8 cellular contexts compared by ENCODE assay signal in the genomic region with DNA sequence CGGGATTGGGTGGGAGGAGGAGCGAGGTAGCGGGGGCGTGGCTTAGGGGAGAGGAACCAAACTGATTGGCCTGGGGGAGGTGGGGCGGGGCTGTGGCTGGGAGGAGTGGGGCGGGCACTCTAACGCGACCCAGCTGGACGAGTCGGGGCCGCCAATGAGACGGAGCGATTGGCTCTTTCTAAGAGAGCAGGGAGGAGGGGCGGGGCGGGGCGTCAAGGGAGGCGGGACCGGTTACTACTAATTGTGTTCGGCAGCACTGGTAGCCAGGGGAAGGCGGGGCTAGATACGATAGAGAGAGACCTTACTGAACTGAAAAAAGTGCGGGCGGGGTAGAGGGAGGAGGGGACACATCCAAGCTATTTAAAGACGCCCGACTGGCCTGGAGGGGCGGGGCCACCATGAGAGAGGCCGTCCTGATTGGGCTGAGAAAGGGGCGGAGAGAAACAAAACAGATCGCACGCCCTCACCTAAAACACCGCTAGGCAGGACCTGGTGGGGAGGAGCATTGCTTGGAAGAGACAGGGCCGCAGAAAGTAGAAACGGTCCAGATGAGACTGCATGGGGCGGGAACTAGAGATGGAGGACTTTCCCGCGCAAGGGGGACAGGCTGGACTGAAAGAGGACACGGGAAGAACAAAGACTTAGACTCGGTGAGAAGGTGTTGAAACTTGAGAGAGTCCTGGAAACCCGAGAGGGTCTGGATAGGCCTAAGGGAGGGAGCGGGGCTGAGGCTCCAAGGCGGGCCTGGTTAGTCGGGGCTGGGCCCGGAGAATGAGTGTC. TPM values are rescaled to one million over a fixed set of nuclear protein-coding genes. Genes with fewer than 3 reads are reported as not detected.
A peak's percentile ranks its signal among the peaks of the same experiment; 100 is the strongest.
DNase-seq lines count a peak whose midpoint lies in the region; ATAC-seq and TF ChIP-seq lines count a peak whose summit lies in the region.

A gene (minus strand): TSS at position 232 of the 780 bp plus-strand sequence. CDS start 295 bp downstream, outside the sequence.

- H4K91ac ChIP-seq in trophoblast cell (ENCODE audit: low read depth, low read length): peak within 1 kb of the TSS; percentile 59

- peak within 1 kb of the TSS; percentile 63 for H3K4ac ChIP-seq in trophoblast cell (ENCODE audit: low read depth, low read length)

- H3K4me1 ChIP-seq in SK-N-SH (ENCODE audit: control insufficient read depth in 1 of 2, insufficient read depth in 2 of 2, low read depth in 1 of 2, low read length in 1 of 2): peaks cover 7 to 56% of the 10 kb centered on the region in 2 experiments; a peak in 2 of 4 replicates
- peaks cover 33% of the 10 kb centered on the region for H3K4me1 ChIP-seq in cardiac muscle cell (ENCODE audit: low read depth)
- peaks cover 21 to 33% of the 10 kb centered on the region in 2 experiments for H3K4me1 ChIP-seq in trophoblast cell (ENCODE audit: control insufficient read depth in 1 of 2, insufficient read depth in 2 of 2, low read length in 2 of 2)
- peaks cover 0 to 52% (median 34%) of the 10 kb centered on the region in 4 donors for H3K4me1 ChIP-seq in tibial artery

- H3K9me3 ChIP-seq in SK-N-SH (no peaks in the 10 kb centered on the region), cardiac muscle cell (ENCODE audit: low read depth) (no peaks in the 10 kb centered on the region), trophoblast cell (ENCODE audit: insufficient read depth, low read depth, low read length) (no peaks in the 10 kb centered on the region), tibial artery (no peaks in the 10 kb centered on the region)

- CTCF ChIA-PET in SK-N-SH (lab: Yijun Ruan, JAX): interaction anchor here (0.7 to 2.1 kb wide), 11 partner anchors 13 to 281 kb away, joined by 3 to 17 read pairs (median 7); no protein-coding TSS in a partner anchor

- peak within 1 kb of the TSS; percentile 79 for H4K8ac ChIP-seq in trophoblast cell (ENCODE audit: low read depth, low read length)

- H4K20me1 ChIP-seq in SK-N-SH (ENCODE audit: insufficient read depth): 0 out of 2 replicates have a peak, but pooled peaks cover 3% of the 10 kb centered on the region

- H3K79me2 ChIP-seq in SK-N-SH (ENCODE audit: insufficient read depth) (no peaks in the 10 kb centered on the region), trophoblast cell (ENCODE audit: control insufficient read depth, insufficient read depth, low read length, poor library complexity) (peaks cover 25% of the 10 kb centered on the region)

- H3K79me1 ChIP-seq in trophoblast cell (ENCODE audit: low read length): peaks cover 46% of the 10 kb centered on the region

- H3K4me3 ChIP-seq in SK-N-SH (ENCODE audit: low read depth in 2 of 2, low read length in 1 of 2): peak within 1 kb of the TSS; percentile 49 to 67
- peak within 1 kb of the TSS; percentile 36 for H3K4me3 ChIP-seq in cardiac muscle cell
- peak within 1 kb of the TSS; percentile 83 for H3K4me3 ChIP-seq in trophoblast cell (ENCODE audit: low read depth, low read length)
- peak within 1 kb of the TSS; percentile 14 to 39 for H3K4me3 ChIP-seq in tibial artery

- peak within 1 kb of the TSS; percentile 35 for H3K27ac Mint-ChIP-seq in activated naive CD8-positive, alpha-beta T cell treated with anti-CD3 and anti-CD28 coated beads, Interleukin-2, amount 50 U/mL, for 24 hours

- ATAC-seq in GM21825 (IDR thresholded peaks at IDR 0.05; ENCODE audit: unreplicated experiment): peak; percentile 42
- peak; percentile 59 for ATAC-seq in activated naive CD8-positive, alpha-beta T cell treated with anti-CD3 and anti-CD28 coated beads, Interleukin-2, amount 50 U/mL, for 24 hours

- DNase-seq in DMS79 treated with DMSO at 0.1 percent for 48 hours (lab: John Stamatoyannopoulos, UW) (peak; percentile 100), MV-4-11 (lab: John Stamatoyannopoulos, UW) (peak; percentile 100), SK-N-SH (peak; percentile 95), cardiac muscle cell (ENCODE audit: low read depth in 1 of 2, low spot score in 1 of 2) (peak; percentile 99 to 100), trophoblast cell (peak; percentile 99), tibial artery (peak; percentile 96)
- peak; percentile 93 for DNase-seq in activated naive CD8-positive, alpha-beta T cell treated with anti-CD3 and anti-CD28 coated beads, Interleukin-2, amount 50 U/mL, for 24 hours

- H3K27me3 ChIP-seq in SK-N-SH (ENCODE audit: insufficient read depth) (peaks cover 16% of the 10 kb centered on the region; the same call in 1 of the 2 replicates), cardiac muscle cell (no peaks in the 10 kb centered on the region), trophoblast cell (ENCODE audit: insufficient read depth, low read length) (no peaks in the 10 kb centered on the region), tibial artery (peaks cover 7 to 83% of the 10 kb centered on the region in 2 donors)

- H2AK5ac ChIP-seq in trophoblast cell (ENCODE audit: low read length): peak within 1 kb of the TSS; percentile 35

- no peaks in the 10 kb centered on the region for H3K9me2 ChIP-seq in SK-N-SH

- POLR2A ChIA-PET in SK-N-SH (lab: Yijun Ruan, JAX): interaction anchor here (0.8 to 1.0 kb wide), 2 partner anchors 14 to 17 kb away, joined by 3 to 9 read pairs; no protein-coding TSS in a partner anchor

- peaks cover 9% of the 10 kb centered on the region for H3F3A ChIP-seq in SK-N-SH (replicated peaks; ENCODE audit: insufficient read depth)

- peak within 1 kb of the TSS; percentile 71 for H2BK5ac ChIP-seq in trophoblast cell (ENCODE audit: low read depth, low read length, poor library complexity)

- H3K4me2 ChIP-seq in SK-N-SH: peak within 1 kb of the TSS; percentile 78
- peak within 1 kb of the TSS; percentile 65 for H3K4me2 ChIP-seq in trophoblast cell (ENCODE audit: low read length)

- TF ChIP-seq CTCF in SK-N-SH (IDR thresholded peaks at IDR 0.05): no peak
- TF ChIP-seq CTCF in cardiac muscle cell (IDR thresholded peaks at IDR 0.05; ENCODE audit: low read depth, low read length): no peak
- TF ChIP-seq CTCF in tibial artery (IDR thresholded peaks at IDR 0.05): no peak

- intact Hi-C loops in tibial artery (cut with DNase I; ENCODE audit: low total_unique reads): no loop called here

- H3K4me1 Mint-ChIP-seq in activated naive CD8-positive, alpha-beta T cell treated with anti-CD3 and anti-CD28 coated beads, Interleukin-2, amount 50 U/mL, for 24 hours: peaks cover 56% of the 10 kb centered on the region

- 2% methylated on average over 43 of the region's 43 CpGs for WGBS in SK-N-SH (ENCODE audit: low lambda C conversion rate)
- WGBS in trophoblast cell (ENCODE audit: extremely low coverage, insufficient coverage, insufficient read length): no CpG with 5 or more reads among the region's 43 CpGs

- H3K23ac ChIP-seq in trophoblast cell (ENCODE audit: low read length): no peak within 1 kb of the TSS

- no peak for TF ChIP-seq RAD21 in SK-N-SH (IDR thresholded peaks at IDR 0.05; ENCODE audit: low read length)

- H2BK12ac ChIP-seq in trophoblast cell (ENCODE audit: low read length): no peak within 1 kb of the TSS

- H3K18ac ChIP-seq in trophoblast cell (ENCODE audit: low read length): peak within 1 kb of the TSS; percentile 91

- H2BK120ac ChIP-seq in trophoblast cell (ENCODE audit: insufficient read depth, low read length, poor library complexity): peak within 1 kb of the TSS; percentile 22

- peak within 1 kb of the TSS; percentile 73 for H3K4me3 Mint-ChIP-seq in activated naive CD8-positive, alpha-beta T cell treated with anti-CD3 and anti-CD28 coated beads, Interleukin-2, amount 50 U/mL, for 24 hours

- H2AFZ ChIP-seq in SK-N-SH (ENCODE audit: low read depth): peak within 1 kb of the TSS; percentile 89
- peak within 1 kb of the TSS; percentile 30 for H2AFZ ChIP-seq in trophoblast cell (ENCODE audit: insufficient read depth, low read length, poor library complexity)

- H3K27me3 Mint-ChIP-seq in activated naive CD8-positive, alpha-beta T cell treated with anti-CD3 and anti-CD28 coated beads, Interleukin-2, amount 50 U/mL, for 24 hours: peaks cover 72% of the 10 kb centered on the region

- H3K9ac ChIP-seq in SK-N-SH (peak within 1 kb of the TSS; percentile 64; the same call in 1 of the 2 replicates), trophoblast cell (ENCODE audit: low read length) (peak within 1 kb of the TSS; percentile 84)

- H3K36me3 ChIP-seq in SK-N-SH (replicated peaks in 1 of 2; ENCODE audit: control insufficient read depth in 1 of 2, insufficient read depth in 2 of 2, low read length in 1 of 2): no peaks in the 10 kb centered on the region
- no peaks in the 10 kb centered on the region for H3K36me3 ChIP-seq in cardiac muscle cell
- peaks cover 0 to 3% of the 10 kb centered on the region in 2 experiments for H3K36me3 ChIP-seq in trophoblast cell (ENCODE audit: control insufficient read depth in 1 of 2, insufficient read depth in 2 of 2, low read length in 2 of 2)
- H3K36me3 ChIP-seq in tibial artery: no peaks in the 10 kb centered on the region

- TF ChIP-seq EP300 in SK-N-SH (IDR thresholded peaks at IDR 0.05; ENCODE audit: borderline replicate concordance in 1 of 2, low read depth in 1 of 2, low read length in 1 of 2): no peak

- H4K12ac ChIP-seq in trophoblast cell (ENCODE audit: low read depth, low read length): peak within 1 kb of the TSS; percentile 24

- H3K14ac ChIP-seq in trophoblast cell (ENCODE audit: low read length): peak within 1 kb of the TSS; percentile 85

- peaks cover 13% of the 10 kb centered on the region for H3K36me3 Mint-ChIP-seq in activated naive CD8-positive, alpha-beta T cell treated with anti-CD3 and anti-CD28 coated beads, Interleukin-2, amount 50 U/mL, for 24 hours (ENCODE audit: low read depth)

- peak within 1 kb of the TSS; percentile 75 to 86 for H3K27ac ChIP-seq in SK-N-SH (ENCODE audit: low read depth in 2 of 2, low read length in 1 of 2)
- H3K27ac ChIP-seq in cardiac muscle cell: peak within 1 kb of the TSS; percentile 57
- H3K27ac ChIP-seq in trophoblast cell (ENCODE audit: low read depth, low read length): peak within 1 kb of the TSS; percentile 91
- H3K27ac ChIP-seq in tibial artery: no peak within 1 kb of the TSS

- peaks cover 5% of the 10 kb centered on the region for H3K9me3 Mint-ChIP-seq in activated naive CD8-positive, alpha-beta T cell treated with anti-CD3 and anti-CD28 coated beads, Interleukin-2, amount 50 U/mL, for 24 hours

TF ChIP-seq in SK-N-SH, 30 proteins besides CTCF, POLR2A, EP300 and RAD21 (continues in another document):
- TF ChIP-seq EZH2phosphoT487 (IDR thresholded peaks at IDR 0.05; ENCODE audit: borderline replicate concordance, low read depth) (no peak), JUND (IDR thresholded peaks at IDR 0.05) (no peak), FOXM1 (IDR thresholded peaks at IDR 0.05; ENCODE audit: low read depth) (no peak), MXI1 (IDR thresholded peaks at IDR 0.05; ENCODE audit: low read depth, low read length) (peak; percentile 82), RFX5 (IDR thresholded peaks at IDR 0.05; ENCODE audit: low read length) (no peak; the same call in 1 of the 2 replicates)

RNA-seq across cellular contexts. Expression of the gene that starts here (rescaled TPM):
- polyA plus RNA-seq in SK-N-SH (2012; rRNA removed) (0.26 and 0.30 TPM in 2 replicates), cardiac muscle cell (4.3 and 6.9 TPM in 2 replicates)
- polyA plus RNA-seq in SK-N-SH (2012; cell fraction: cytosol; rRNA removed): 0.14 and 0.37 TPM in 2 replicates
- polyA plus RNA-seq in SK-N-SH (2012; cell fraction: nucleus; rRNA removed): 2.4 and 2.7 TPM in 2 replicates
- total RNA-seq in cardiac muscle cell: 6.9 and 8.2 TPM in 2 replicates
- 22.5 and 22.6 TPM in 2 replicates for polyA plus RNA-seq in trophoblast cell (2013)

Comparison
In these comparisons a context has a peak if more than half of its experiments do, and no peak if none do; other contexts are left out.
1. H3K27ac ChIP-seq: peak in SK-N-SH (2 of 2), cardiac muscle cell (single experiment) and trophoblast cell (single experiment); none in tibial artery (0 of 2).
2. H3K4me3 ChIP-seq: peak in every context shown above with its lines; median percentile 83 in trophoblast cell; 58 in SK-N-SH; 36 in cardiac muscle cell; 26 in tibial artery.
3. Peak in every context shown above with its lines, with median percentiles within 50 percentile points of each other: DNase-seq.